Comparison of ENCODE assay signal across 9 cellular contexts in genomic region chr7:44581426-44581906, GRCh38. TPM values are rescaled to one million over a fixed set of nuclear protein-coding genes. Genes with fewer than 3 reads are reported as not detected.
A peak's percentile ranks its signal among the peaks of the same experiment; 100 is the strongest.
DNase-seq lines count a peak whose midpoint lies in the region; ATAC-seq and TF ChIP-seq lines count a peak whose summit lies in the region.
"Had no signal": no experiment of that assay in that cellular context is flagged by ENCODE, and none has a peak within 500 bp of the region (broad histone marks: within the 10 kb centered on the region; RNA-seq: fewer than 3 reads in every experiment).

No MANE protein-coding gene starts in this region.

- no peak for TF ChIP-seq CTCF in thyroid gland (IDR thresholded peaks at IDR 0.05)

- H3K27me3 Mint-ChIP-seq in activated CD4-positive, alpha-beta T cell treated with anti-CD3 and anti-CD28 coated beads for 36 hours: no peaks in the 10 kb centered on the region

- DNase-seq in Caki2 (ENCODE audit: low read depth): peak; percentile 28
- DNase-seq in activated CD4-positive, alpha-beta T cell treated with anti-CD3 and anti-CD28 coated beads for 36 hours: peak; percentile 70
- peak; percentile 34 for DNase-seq in effector CD8-positive, alpha-beta T cell (lab: John Stamatoyannopoulos, UW)
- DNase-seq in thyroid gland: peak; percentile 27 to 40
- no peak for DNase-seq in NCI-H1092 treated with DMSO at 0.1 percent for 48 hours (lab: John Stamatoyannopoulos, UW)

- peaks cover 33% of the 10 kb centered on the region for H3K4me1 Mint-ChIP-seq in activated CD4-positive, alpha-beta T cell treated with anti-CD3 and anti-CD28 coated beads for 36 hours

- in situ Hi-C loops in Caki2 (cut with HindIII; ENCODE audit: low pct_unique_long_range_greater_than_20kb, low sequenced_read_pairs): no loop called here

- H3K27me3 ChIP-seq in mucosa of rectum (ENCODE audit: control insufficient read depth in 2 of 2, insufficient read depth in 2 of 2, low read length in 2 of 2): no peaks in the 10 kb centered on the region
- no peaks in the 10 kb centered on the region for H3K27me3 ChIP-seq in thyroid gland

- intact Hi-C loops in activated CD4-positive, alpha-beta T cell treated with anti-CD3 and anti-CD28 coated beads for 36 hours (cut with DNase I, micrococcal nuclease): no loop called here
- intact Hi-C loops in thyroid gland (cut with DNase I): no loop called here

- CTCF ChIA-PET in activated CD4-positive, alpha-beta T cell treated with anti-CD3 and anti-CD28 coated beads for 36 hours (lab: Charles Lee): interaction anchor here (0.6 to 1.7 kb wide), 4 partner anchors 9 to 403 kb away, joined by 3 to 6 read pairs (median 3); partner anchors contain the start of gene OGDH

- H3K36me3 Mint-ChIP-seq in activated CD4-positive, alpha-beta T cell treated with anti-CD3 and anti-CD28 coated beads for 36 hours (ENCODE audit: low read depth): peaks cover 32% of the 10 kb centered on the region

- TF ChIP-seq POLR2A in thyroid gland (IDR thresholded peaks at IDR 0.05): no peak

- POLR2A ChIA-PET in activated CD4-positive, alpha-beta T cell treated with anti-CD3 and anti-CD28 coated beads for 36 hours (lab: Charles Lee): interaction anchor here (0.6 to 1.8 kb wide), 7 partner anchors 8 to 420 kb away, joined by 3 to 7 read pairs (median 5); partner anchors contain the start of genes DDX56, OGDH and PURB

- WGBS in thyroid gland, 2 donors: 6 to 7% methylated on average over 17 to 18 of the region's 28 CpGs

- H3K4me3 Mint-ChIP-seq in activated CD4-positive, alpha-beta T cell treated with anti-CD3 and anti-CD28 coated beads for 36 hours: peak overlapping the region; percentile 85

- no peaks in the 10 kb centered on the region for H3K9me3 Mint-ChIP-seq in activated CD4-positive, alpha-beta T cell treated with anti-CD3 and anti-CD28 coated beads for 36 hours (ENCODE audit: low read depth)

- H3K27ac ChIP-seq in mucosa of rectum (ENCODE audit: low read depth in 2 of 2, low read length in 2 of 2) (peak overlapping the region; percentile 99 to 100), thyroid gland (peak overlapping the region; percentile 90 to 98 (median 94))

- H3K9ac ChIP-seq in mucosa of rectum (ENCODE audit: low read depth in 1 of 2, low read length in 2 of 2): peak overlapping the region; percentile 87 to 98

- no peaks in the 10 kb centered on the region for H3K9me3 ChIP-seq in mucosa of rectum (ENCODE audit: control insufficient read depth in 2 of 2, low read length in 2 of 2)
- H3K9me3 ChIP-seq in thyroid gland: no peaks in the 10 kb centered on the region

- H3K4me3 ChIP-seq in mucosa of rectum (ENCODE audit: low read length in 2 of 2) (peak overlapping the region; percentile 88 to 96), thyroid gland (replicated peaks in 1 of 3) (peak overlapping the region; percentile 67 to 97 (median 82))

- H3K27ac Mint-ChIP-seq in activated CD4-positive, alpha-beta T cell treated with anti-CD3 and anti-CD28 coated beads for 36 hours: peak overlapping the region; percentile 92

- ATAC-seq in GM19463 (IDR thresholded peaks at IDR 0.05; ENCODE audit: unreplicated experiment) (peak; percentile 25), HG03520 (IDR thresholded peaks at IDR 0.05; ENCODE audit: unreplicated experiment) (peak; percentile 20)
- peak; percentile 49 for ATAC-seq in activated CD4-positive, alpha-beta T cell treated with anti-CD3 and anti-CD28 coated beads for 36 hours

- H3K36me3 ChIP-seq in mucosa of rectum (ENCODE audit: control insufficient read depth in 2 of 2, insufficient read depth in 2 of 2, low read length in 2 of 2): peaks cover 18 to 23% of the 10 kb centered on the region in 2 donors
- H3K36me3 ChIP-seq in thyroid gland: peaks cover 16 to 21% of the 10 kb centered on the region in 2 donors

- peaks cover 15 to 17% of the 10 kb centered on the region in 2 donors for H3K4me1 ChIP-seq in mucosa of rectum (ENCODE audit: control insufficient read depth in 2 of 2, insufficient read depth in 2 of 2, low read length in 2 of 2)
- H3K4me1 ChIP-seq in thyroid gland: peaks cover 8 to 34% of the 10 kb centered on the region in 2 donors

RNA-seq across cellular contexts. Expression of gene TMED4, which starts 0.6 kb away (rescaled TPM):
- 263 and 317 TPM in 2 replicates for total RNA-seq in Caki2 (2014; rRNA removed; shearing (Covaris generic); ENCODE audit: low replicate concordance)
- total RNA-seq in activated CD4-positive, alpha-beta T cell treated with anti-CD3 and anti-CD28 coated beads for 36 hours: 10 to 100 TPM; 71.6 to 73.0 TPM
- total RNA-seq in thyroid gland: 100 to 1,000 TPM; 240 to 522 (median 435) TPM

RNA-seq across cellular contexts. Expression of gene DDX56, which starts 7.8 kb away (rescaled TPM):
- total RNA-seq in Caki2 (2014; rRNA removed; shearing (Covaris generic); ENCODE audit: low replicate concordance): 131 and 153 TPM in 2 replicates
- total RNA-seq in activated CD4-positive, alpha-beta T cell treated with anti-CD3 and anti-CD28 coated beads for 36 hours: 100 to 1,000 TPM in 1 of 2 experiments, 10 to 100 TPM in 1; 98.5 to 104 TPM
- total RNA-seq in thyroid gland: 10 to 100 TPM; 47.3 to 77.3 (median 62.1) TPM

RNA-seq across cellular contexts. Expression of gene OGDH, which starts 25.0 kb away (rescaled TPM):
- total RNA-seq in Caki2 (2014; rRNA removed; shearing (Covaris generic); ENCODE audit: low replicate concordance): 33.4 and 56.0 TPM in 2 replicates
- 10 to 100 TPM; 80.3 to 90.1 TPM for total RNA-seq in activated CD4-positive, alpha-beta T cell treated with anti-CD3 and anti-CD28 coated beads for 36 hours
- total RNA-seq in thyroid gland: 100 to 1,000 TPM; 108 to 325 (median 201) TPM

RNA-seq across cellular contexts. Expression of gene NPC1L1, which starts 40.3 kb away (rescaled TPM):
- total RNA-seq in Caki2 (2014; rRNA removed; shearing (Covaris generic); ENCODE audit: low replicate concordance): not detected in 2 replicates
- under 1 TPM in 1 of 2 experiments, not detected in 1; 0.04 TPM for total RNA-seq in activated CD4-positive, alpha-beta T cell treated with anti-CD3 and anti-CD28 coated beads for 36 hours
- total RNA-seq in thyroid gland: not detected
- total RNA-seq: T-helper 2 cell treated with Interferon-gamma antibody and Interleukin-4, amounts not matched to agents 100 ng/mL and 5 ng/mL, for 36 hours had no signal
